1 cellular context compared by ENCODE assay signal in genomic region chr7:121544726-121545125, GRCh38.
TF ChIP-seq lines count a peak whose summit lies in the region.

No MANE protein-coding gene starts in this region.

TF ChIP-seq in HepG2, 621 proteins besides CTCF, POLR2A, EP300 and RAD21 (continued from another document):
- TF ChIP-seq ZNF318 (CRISPR knock-in tag; IDR thresholded peaks at IDR 0.05) = no peak
- TF ChIP-seq DNMT3B (CRISPR knock-in tag; conservative IDR thresholded peaks at IDR 0.05) = no peak
- no peak for TF ChIP-seq MXD3 (CRISPR knock-in tag; IDR thresholded peaks at IDR 0.05)
- no peak for TF ChIP-seq ERF (CRISPR knock-in tag; IDR thresholded peaks at IDR 0.05)
- no peak for TF ChIP-seq TBX3 (IDR thresholded peaks at IDR 0.05; ENCODE audit: borderline replicate concordance)
- no peak for TF ChIP-seq HNF4G (IDR thresholded peaks at IDR 0.05; ENCODE audit: borderline replicate concordance, low read depth, low read length)
- no peak for TF ChIP-seq HNF4G (CRISPR knock-in tag; IDR thresholded peaks at IDR 0.05; ENCODE audit: borderline replicate concordance, low read depth)
- TF ChIP-seq ZNF562 (CRISPR knock-in tag; IDR thresholded peaks at IDR 0.05; ENCODE audit: borderline replicate concordance) = no peak
- no peak for TF ChIP-seq RCOR2 (CRISPR knock-in tag; IDR thresholded peaks at IDR 0.05)
- TF ChIP-seq KDM6A (CRISPR knock-in tag; IDR thresholded peaks at IDR 0.05; ENCODE audit: low read depth) = no peak
- no peak for TF ChIP-seq EHMT2 (IDR thresholded peaks at IDR 0.05; ENCODE audit: borderline replicate concordance, low read depth, low read length)
- no peak for TF ChIP-seq ZNF580 (CRISPR knock-in tag; IDR thresholded peaks at IDR 0.05; ENCODE audit: borderline replicate concordance, low read depth)
- TF ChIP-seq ZNF260 (CRISPR knock-in tag; IDR thresholded peaks at IDR 0.05; ENCODE audit: borderline replicate concordance, low read depth) = no peak
